Comparison of ENCODE assay signal across 1 cellular context in genomic region chr11:125337836-125338235, GRCh38.
TF ChIP-seq lines count a peak whose summit lies in the region.

No MANE protein-coding gene starts in this region.

TF ChIP-seq in GM23338, 12 proteins besides CTCF, POLR2A, EP300 and RAD21 (continued from another document):
- TF ChIP-seq REST (IDR thresholded peaks at IDR 0.05; ENCODE audit: unreplicated experiment) = no peak
